7 cellular contexts compared by ENCODE assay signal in genomic region chr3:67453628-67454027, GRCh38.
"Had no signal": no experiment of that assay in that cellular context is flagged by ENCODE, and none has a peak within 500 bp of the region (broad histone marks: within the 10 kb centered on the region; RNA-seq: fewer than 3 reads in every experiment).

No MANE protein-coding gene starts in this region.

- DNase-seq: GDM1, GF-D8 had no signal

- FAIRE-seq: G401.6, GM12878, GM12891, GM12892, GM19239 had no signal
